In the genomic region with DNA sequence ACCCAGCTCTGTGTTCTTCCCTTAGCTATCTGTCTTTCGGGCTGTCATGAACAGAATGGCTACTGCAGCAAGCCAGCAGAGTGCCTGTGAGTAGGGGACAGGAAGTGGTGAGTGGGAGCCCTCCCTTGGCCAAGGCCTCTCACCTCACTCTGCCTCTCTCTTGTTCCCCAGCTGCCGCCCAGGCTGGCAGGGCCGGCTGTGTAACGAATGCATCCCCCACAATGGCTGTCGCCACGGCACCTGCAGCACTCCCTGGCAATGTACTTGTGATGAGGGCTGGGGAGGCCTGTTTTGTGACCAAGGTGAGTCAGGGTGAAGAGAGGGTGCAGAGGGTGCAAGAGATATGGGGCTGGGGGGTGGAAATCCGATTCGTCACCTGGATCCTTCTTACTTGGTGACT, we compare ENCODE assay signal across 12 cellular contexts. TPM values are rescaled to one million over a fixed set of nuclear protein-coding genes. Genes with fewer than 3 reads are reported as not detected.
DNase-seq lines count a peak whose midpoint lies in the region; ATAC-seq and TF ChIP-seq lines count a peak whose summit lies in the region.
"Had no signal": no experiment of that assay in that cellular context is flagged by ENCODE, and none has a peak within 500 bp of the region (broad histone marks: within the 10 kb centered on the region; RNA-seq: fewer than 3 reads in every experiment).

No MANE protein-coding gene starts in this region.

- H3K9ac ChIP-seq in OCI-LY3 (ENCODE audit: low read length): no peak overlapping the region
- no peak overlapping the region for H3K9ac ChIP-seq in Karpas-422 (ENCODE audit: low read length)

- peak overlapping the region; percentile 59; the same call in 1 of the 2 replicates for H2AFZ ChIP-seq in OCI-LY3 (ENCODE audit: low read depth, low read length)
- no peak overlapping the region for H2AFZ ChIP-seq in Karpas-422 (ENCODE audit: low read length)

- H3K27ac ChIP-seq in CD4-positive, CD25-positive, alpha-beta regulatory T cell (ENCODE audit: insufficient read depth, low read length, poor library complexity, severe bottlenecking): no peak overlapping the region
- H3K27ac ChIP-seq in OCI-LY3 (ENCODE audit: low read length) (no peak overlapping the region), lung (ENCODE audit: low read depth in 1 of 2, low read length in 1 of 2) (peak overlapping the region in 1 of 2 donors; percentile 55), Karpas-422 (ENCODE audit: low read length) (no peak overlapping the region)

- H3K27ac Mint-ChIP-seq in CD4-positive, CD25-positive, alpha-beta regulatory T cell: peak overlapping the region in 2 of 3 donors; percentile 42 to 71
- H3K27ac Mint-ChIP-seq: mesothelial cell of epicardium had no signal

- WGBS in lung, 2 donors: 31 to 36% methylated on average over 8 of the region's 8 CpGs

- peaks cover 9% of the 10 kb centered on the region for H3K27me3 ChIP-seq in CD4-positive, CD25-positive, alpha-beta regulatory T cell (ENCODE audit: control insufficient read depth, insufficient read depth, low read length)
- H3K27me3 ChIP-seq in OCI-LY3 (ENCODE audit: low read depth, low read length) (peaks cover 12% of the 10 kb centered on the region), lung (ENCODE audit: control insufficient read depth, insufficient read depth) (no peaks in the 10 kb centered on the region), Karpas-422 (ENCODE audit: low read length) (no peaks in the 10 kb centered on the region)

- H3K4me2 ChIP-seq in OCI-LY3 (ENCODE audit: low read length): peak overlapping the region; percentile 54
- H3K4me2 ChIP-seq in Karpas-422 (ENCODE audit: low read depth, low read length, poor library complexity, severe bottlenecking): no peak overlapping the region

- no peaks in the 10 kb centered on the region for H3K36me3 Mint-ChIP-seq in CD4-positive, CD25-positive, alpha-beta regulatory T cell
- H3K36me3 Mint-ChIP-seq: mesothelial cell of epicardium had no signal

- H3K9me2 ChIP-seq in Karpas-422 (replicated peaks; ENCODE audit: insufficient read depth, low read length): no peaks in the 10 kb centered on the region

- H3K4me3 ChIP-seq in CD4-positive, CD25-positive, alpha-beta regulatory T cell (ENCODE audit: low read depth, low read length): no peak overlapping the region
- H3K4me3 ChIP-seq in GM12865 (ENCODE audit: low read depth, low read length): no peak overlapping the region
- H3K4me3 ChIP-seq in OCI-LY3 (ENCODE audit: low read length): peak overlapping the region; percentile 7; the same call in 1 of the 2 replicates
- peak overlapping the region; percentile 69 for H3K4me3 ChIP-seq in lung
- H3K4me3 ChIP-seq in Karpas-422 (ENCODE audit: low read length): no peak overlapping the region

- no peaks in the 10 kb centered on the region for H3K9me3 ChIP-seq in CD4-positive, CD25-positive, alpha-beta regulatory T cell (ENCODE audit: control insufficient read depth in 2 of 2, low read length in 2 of 2)
- H3K9me3 ChIP-seq in OCI-LY3 (ENCODE audit: insufficient read depth, low read length): no peaks in the 10 kb centered on the region
- no peaks in the 10 kb centered on the region for H3K9me3 ChIP-seq in lung (ENCODE audit: control insufficient read depth in 2 of 2, insufficient read depth in 1 of 2, low read length in 1 of 2)
- no peaks in the 10 kb centered on the region for H3K9me3 ChIP-seq in Karpas-422 (ENCODE audit: low read length)
- H3K9me3 ChIP-seq: gastroesophageal sphincter had no signal

- H4K20me1 ChIP-seq in OCI-LY3 (ENCODE audit: insufficient read depth, low read length) (no peaks in the 10 kb centered on the region), Karpas-422 (ENCODE audit: insufficient read depth, low read depth, low read length) (no peaks in the 10 kb centered on the region)

- peaks cover 41% of the 10 kb centered on the region for H3K4me1 ChIP-seq in CD4-positive, CD25-positive, alpha-beta regulatory T cell (ENCODE audit: control insufficient read depth, insufficient read depth, low read length, poor library complexity, severe bottlenecking)
- H3K4me1 ChIP-seq in OCI-LY3 (ENCODE audit: low read length) (peaks cover 23% of the 10 kb centered on the region), lung (ENCODE audit: control insufficient read depth in 2 of 2, insufficient read depth in 2 of 2, low read length in 2 of 2) (peaks cover 4 to 30% of the 10 kb centered on the region in 2 donors), Karpas-422 (ENCODE audit: low read length) (peaks cover 43% of the 10 kb centered on the region)

- H3K9me3 Mint-ChIP-seq in CD4-positive, CD25-positive, alpha-beta regulatory T cell: peaks cover 0 to 5% (median 0%) of the 10 kb centered on the region in 7 donors
- H3K9me3 Mint-ChIP-seq: mesothelial cell of epicardium had no signal

- peaks cover 67% of the 10 kb centered on the region for H3K27me3 Mint-ChIP-seq in CD4-positive, CD25-positive, alpha-beta regulatory T cell

- H3K79me2 ChIP-seq in OCI-LY3 (ENCODE audit: low read length) (no peaks in the 10 kb centered on the region), Karpas-422 (ENCODE audit: low read length) (no peaks in the 10 kb centered on the region)

- no peaks in the 10 kb centered on the region for H3K36me3 ChIP-seq in CD4-positive, CD25-positive, alpha-beta regulatory T cell (ENCODE audit: control insufficient read depth, insufficient read depth, low read length)
- no peaks in the 10 kb centered on the region for H3K36me3 ChIP-seq in OCI-LY3 (replicated peaks; ENCODE audit: low read depth, low read length)
- peaks cover 0 to 19% of the 10 kb centered on the region in 2 donors for H3K36me3 ChIP-seq in lung (ENCODE audit: control insufficient read depth in 2 of 2, insufficient read depth in 2 of 2, low read length in 2 of 2)
- H3K36me3 ChIP-seq in Karpas-422 (ENCODE audit: insufficient read depth, low read length): no peaks in the 10 kb centered on the region

- TF ChIP-seq CTCF in GM12865 (IDR thresholded peaks at IDR 0.05; ENCODE audit: insufficient read depth, low read depth, low read length, missing control alignments) (no peak), OCI-LY3 (IDR thresholded peaks at IDR 0.05; ENCODE audit: low read depth, low read length) (no peak), lung (IDR thresholded peaks at IDR 0.05; ENCODE audit: control extremely low read depth, extremely low read depth) (no peak)

- no peak for ATAC-seq in CD4-positive, CD25-positive, alpha-beta regulatory T cell (ENCODE audit: low read depth in 2 of 2)
- ATAC-seq in lung (ENCODE audit: insufficient read depth, low FRiP score) (no peak), esophagus mucosa (no peak), GM21528 (IDR thresholded peaks at IDR 0.05; ENCODE audit: low FRiP score, unreplicated experiment) (no peak)
- ATAC-seq: gastroesophageal sphincter had no signal

- H3K4me3 Mint-ChIP-seq in CD4-positive, CD25-positive, alpha-beta regulatory T cell: peak overlapping the region in 2 of 4 donors; percentile 64 to 76
- H3K4me3 Mint-ChIP-seq: mesothelial cell of epicardium had no signal

- peak in 1 of 3 donors; percentile 43 for DNase-seq in CD4-positive, CD25-positive, alpha-beta regulatory T cell
- DNase-seq in GM12865 (ENCODE audit: low read depth): peak; percentile 39
- DNase-seq in lung (ENCODE audit: low spot score): no peak
- no peak for DNase-seq in Karpas-422
- DNase-seq in NCI-H146 treated with DMSO at 0.1 percent for 48 hours (lab: John Stamatoyannopoulos, UW; ENCODE audit: unreplicated experiment): no peak
- DNase-seq: activated naive CD4-positive, alpha-beta T cell had no signal

- H3K4me1 Mint-ChIP-seq in CD4-positive, CD25-positive, alpha-beta regulatory T cell: peaks cover 0 to 44% (median 18%) of the 10 kb centered on the region in 4 donors

RNA-seq across cellular contexts. Expression of a gene that starts 3.0 kb away (rescaled TPM):
- not detected for total RNA-seq in CD4-positive, CD25-positive, alpha-beta regulatory T cell
- polyA plus RNA-seq in CD4-positive, CD25-positive, alpha-beta regulatory T cell: not detected
- total RNA-seq in lung: 10 to 100 TPM; 17.9 to 31.8 TPM
- 10 to 100 TPM; 11.8 to 16.3 TPM for polyA plus RNA-seq in lung
- total RNA-seq in esophagus mucosa: 1.1 TPM
- total RNA-seq in Karpas-422 (2014; rRNA removed; shearing (Covaris generic); ENCODE audit: low replicate concordance): 0.36 TPM in 1 of 2 replicates, not detected in the other

RNA-seq across cellular contexts. Expression of a gene that starts 21.1 kb away (rescaled TPM):
- 0.64 TPM for total RNA-seq in CD4-positive, CD25-positive, alpha-beta regulatory T cell
- under 1 TPM in 2 of 4 donors, not detected in 2; 0.26 to 0.45 TPM for polyA plus RNA-seq in CD4-positive, CD25-positive, alpha-beta regulatory T cell
- 10 to 100 TPM in 1 of 2 donors, under 1 TPM in 1; 0.17 to 11.6 TPM for total RNA-seq in lung
- polyA plus RNA-seq in lung: 10 to 100 TPM; 11.6 to 11.9 TPM
- 31.8 TPM for total RNA-seq in esophagus mucosa
- 41.6 and 45.5 TPM in 2 replicates for total RNA-seq in Karpas-422 (2014; rRNA removed; shearing (Covaris generic); ENCODE audit: low replicate concordance)

RNA-seq across cellular contexts. Expression of a gene that starts 37.9 kb away (rescaled TPM):
- total RNA-seq in CD4-positive, CD25-positive, alpha-beta regulatory T cell: 26.4 TPM
- 10 to 100 TPM; 19.5 to 26.5 (median 22.4) TPM for polyA plus RNA-seq in CD4-positive, CD25-positive, alpha-beta regulatory T cell
- total RNA-seq in lung: 10 to 100 TPM; 19.0 to 31.5 TPM
- 10 to 100 TPM; 16.1 to 23.3 TPM for polyA plus RNA-seq in lung
- total RNA-seq in esophagus mucosa: 10.9 TPM
- total RNA-seq in Karpas-422 (2014; rRNA removed; shearing (Covaris generic); ENCODE audit: low replicate concordance): 12.6 and 18.1 TPM in 2 replicates

RNA-seq across cellular contexts. Expression of a gene that starts 58.1 kb away (rescaled TPM):
- not detected for total RNA-seq in CD4-positive, CD25-positive, alpha-beta regulatory T cell
- under 1 TPM in 1 of 4 donors, not detected in 3; 0.09 TPM for polyA plus RNA-seq in CD4-positive, CD25-positive, alpha-beta regulatory T cell
- total RNA-seq in lung: 1 to 10 TPM; 2.1 to 8.5 TPM
- 1 to 10 TPM; 3.2 to 5.3 TPM for polyA plus RNA-seq in lung
- 118 TPM for total RNA-seq in esophagus mucosa
- total RNA-seq in Karpas-422 (2014; rRNA removed; shearing (Covaris generic); ENCODE audit: low replicate concordance): 0.69 TPM in 1 of 2 replicates, not detected in the other
- total RNA-seq: LHCN-M2 had no signal

Comparison
In these comparisons a context has a peak if more than half of its experiments do, and no peak if none do; other contexts are left out.
1. H3K4me3 ChIP-seq: peak in OCI-LY3 (single experiment) and lung (single experiment); none in CD4-positive, CD25-positive, alpha-beta regulatory T cell (single experiment), GM12865 (single experiment) and Karpas-422 (single experiment).